In genomic region chr17:48238933-48239602, GRCh38 we compare ENCODE assay signal across 1 cellular context.
A peak's percentile ranks its signal among the peaks of the same experiment; 100 is the strongest.
TF ChIP-seq lines count a peak whose summit lies in the region.

No MANE protein-coding gene starts in this region.

TF ChIP-seq in HEK293, 187 proteins besides CTCF, POLR2A, EP300 and RAD21 (continued from another document):
- TF ChIP-seq, protein P1, sequence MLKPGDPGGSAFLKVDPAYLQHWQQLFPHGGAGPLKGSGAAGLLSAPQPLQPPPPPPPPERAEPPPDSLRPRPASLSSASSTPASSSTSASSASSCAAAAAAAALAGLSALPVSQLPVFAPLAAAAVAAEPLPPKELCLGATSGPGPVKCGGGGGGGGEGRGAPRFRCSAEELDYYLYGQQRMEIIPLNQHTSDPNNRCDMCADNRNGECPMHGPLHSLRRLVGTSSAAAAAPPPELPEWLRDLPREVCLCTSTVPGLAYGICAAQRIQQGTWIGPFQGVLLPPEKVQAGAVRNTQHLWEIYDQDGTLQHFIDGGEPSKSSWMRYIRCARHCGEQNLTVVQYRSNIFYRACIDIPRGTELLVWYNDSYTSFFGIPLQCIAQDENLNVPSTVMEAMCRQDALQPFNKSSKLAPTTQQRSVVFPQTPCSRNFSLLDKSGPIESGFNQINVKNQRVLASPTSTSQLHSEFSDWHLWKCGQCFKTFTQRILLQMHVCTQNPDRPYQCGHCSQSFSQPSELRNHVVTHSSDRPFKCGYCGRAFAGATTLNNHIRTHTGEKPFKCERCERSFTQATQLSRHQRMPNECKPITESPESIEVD (tag by site-specific recombination; IDR thresholded peaks at IDR 0.05) = peak; percentile 98
- TF ChIP-seq OSR2 (tag by site-specific recombination; IDR thresholded peaks at IDR 0.05) (peak; percentile 95), ZNF121 (tag by site-specific recombination; IDR thresholded peaks at IDR 0.05) (peak; percentile 86; the same call in 1 of the 2 replicates), PRDM1 (tag by site-specific recombination; IDR thresholded peaks at IDR 0.05) (0 out of 2 replicates have a peak, but pooled peaks have one; percentile 5), BCL11A (tag by site-specific recombination; IDR thresholded peaks at IDR 0.05; ENCODE audit: low read depth) (0 out of 2 replicates have a peak, but pooled peaks have one; percentile 59), ZNF488 (tag by site-specific recombination; IDR thresholded peaks at IDR 0.05) (peak; percentile 58; the same call in 1 of the 2 replicates), GLI2 (tag by site-specific recombination; IDR thresholded peaks at IDR 0.05; ENCODE audit: borderline replicate concordance, low read depth) (peak; percentile 79; the same call in 1 of the 2 replicates), ZNF433 (tag by site-specific recombination; IDR thresholded peaks at IDR 0.05; ENCODE audit: low read depth) (no peak), IKZF3 (tag by site-specific recombination; IDR thresholded peaks at IDR 0.05) (peak; percentile 93), ZNF561 (tag by site-specific recombination; IDR thresholded peaks at IDR 0.05; ENCODE audit: borderline replicate concordance) (peak; percentile 92), ZNF501 (tag by site-specific recombination; IDR thresholded peaks at IDR 0.05) (peak; percentile 20; the same call in 1 of the 2 replicates)
- TF ChIP-seq, protein P2, sequence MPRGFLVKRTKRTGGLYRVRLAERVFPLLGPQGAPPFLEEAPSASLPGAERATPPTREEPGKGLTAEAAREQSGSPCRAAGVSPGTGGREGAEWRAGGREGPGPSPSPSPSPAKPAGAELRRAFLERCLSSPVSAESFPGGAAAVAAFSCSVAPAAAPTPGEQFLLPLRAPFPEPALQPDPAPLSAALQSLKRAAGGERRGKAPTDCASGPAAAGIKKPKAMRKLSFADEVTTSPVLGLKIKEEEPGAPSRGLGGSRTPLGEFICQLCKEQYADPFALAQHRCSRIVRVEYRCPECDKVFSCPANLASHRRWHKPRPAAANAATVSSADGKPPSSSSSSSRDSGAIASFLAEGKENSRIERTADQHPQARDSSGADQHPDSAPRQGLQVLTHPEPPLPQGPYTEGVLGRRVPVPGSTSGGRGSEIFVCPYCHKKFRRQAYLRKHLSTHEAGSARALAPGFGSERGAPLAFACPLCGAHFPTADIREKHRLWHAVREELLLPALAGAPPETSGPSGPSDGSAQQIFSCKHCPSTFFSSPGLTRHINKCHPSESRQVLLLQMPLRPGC (tag by site-specific recombination; IDR thresholded peaks at IDR 0.05) = 0 out of 2 replicates have a peak, but pooled peaks have one; percentile 54
- TF ChIP-seq, protein P3, sequence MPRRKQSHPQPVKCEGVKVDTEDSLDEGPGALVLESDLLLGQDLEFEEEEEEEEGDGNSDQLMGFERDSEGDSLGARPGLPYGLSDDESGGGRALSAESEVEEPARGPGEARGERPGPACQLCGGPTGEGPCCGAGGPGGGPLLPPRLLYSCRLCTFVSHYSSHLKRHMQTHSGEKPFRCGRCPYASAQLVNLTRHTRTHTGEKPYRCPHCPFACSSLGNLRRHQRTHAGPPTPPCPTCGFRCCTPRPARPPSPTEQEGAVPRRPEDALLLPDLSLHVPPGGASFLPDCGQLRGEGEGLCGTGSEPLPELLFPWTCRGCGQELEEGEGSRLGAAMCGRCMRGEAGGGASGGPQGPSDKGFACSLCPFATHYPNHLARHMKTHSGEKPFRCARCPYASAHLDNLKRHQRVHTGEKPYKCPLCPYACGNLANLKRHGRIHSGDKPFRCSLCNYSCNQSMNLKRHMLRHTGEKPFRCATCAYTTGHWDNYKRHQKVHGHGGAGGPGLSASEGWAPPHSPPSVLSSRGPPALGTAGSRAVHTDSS (tag by site-specific recombination; IDR thresholded peaks at IDR 0.05) = 0 out of 2 replicates have a peak, but pooled peaks have one; percentile 11
- TF ChIP-seq, protein P4, sequence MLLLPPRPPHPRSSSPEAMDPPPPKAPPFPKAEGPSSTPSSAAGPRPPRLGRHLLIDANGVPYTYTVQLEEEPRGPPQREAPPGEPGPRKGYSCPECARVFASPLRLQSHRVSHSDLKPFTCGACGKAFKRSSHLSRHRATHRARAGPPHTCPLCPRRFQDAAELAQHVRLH (tag by site-specific recombination; IDR thresholded peaks at IDR 0.05) = peak; percentile 70
- TF ChIP-seq, protein P5, sequence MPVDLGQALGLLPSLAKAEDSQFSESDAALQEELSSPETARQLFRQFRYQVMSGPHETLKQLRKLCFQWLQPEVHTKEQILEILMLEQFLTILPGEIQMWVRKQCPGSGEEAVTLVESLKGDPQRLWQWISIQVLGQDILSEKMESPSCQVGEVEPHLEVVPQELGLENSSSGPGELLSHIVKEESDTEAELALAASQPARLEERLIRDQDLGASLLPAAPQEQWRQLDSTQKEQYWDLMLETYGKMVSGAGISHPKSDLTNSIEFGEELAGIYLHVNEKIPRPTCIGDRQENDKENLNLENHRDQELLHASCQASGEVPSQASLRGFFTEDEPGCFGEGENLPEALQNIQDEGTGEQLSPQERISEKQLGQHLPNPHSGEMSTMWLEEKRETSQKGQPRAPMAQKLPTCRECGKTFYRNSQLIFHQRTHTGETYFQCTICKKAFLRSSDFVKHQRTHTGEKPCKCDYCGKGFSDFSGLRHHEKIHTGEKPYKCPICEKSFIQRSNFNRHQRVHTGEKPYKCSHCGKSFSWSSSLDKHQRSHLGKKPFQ (tag by site-specific recombination; IDR thresholded peaks at IDR 0.05) = peak; percentile 54; the same call in 1 of the 2 replicates
